In the genomic region with DNA sequence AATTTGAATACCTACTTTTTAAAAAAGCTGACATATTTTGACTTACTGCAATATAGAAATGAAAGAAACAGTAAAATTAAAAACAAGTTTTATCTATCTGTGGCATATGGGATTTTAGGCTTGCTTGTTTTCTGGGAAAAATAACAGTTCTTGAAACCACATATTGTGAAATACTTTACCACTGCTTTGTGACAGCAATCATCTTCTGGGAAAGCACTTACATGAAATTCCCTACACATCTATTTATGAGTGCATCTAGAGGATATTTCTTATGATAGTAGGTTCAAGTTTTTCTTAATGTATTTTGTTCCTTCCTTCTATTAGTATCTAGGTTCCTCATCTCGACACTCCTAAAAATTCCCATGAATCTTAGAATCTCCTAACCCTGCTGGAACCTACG, we compare ENCODE assay signal across 14 cellular contexts.
DNase-seq lines count a peak whose midpoint lies in the region; ATAC-seq, FAIRE-seq and TF ChIP-seq lines count a peak whose summit lies in the region.
"Had no signal": no experiment of that assay in that cellular context is flagged by ENCODE, and none has a peak within 500 bp of the region (broad histone marks: within the 10 kb centered on the region; RNA-seq: fewer than 3 reads in every experiment).

No MANE protein-coding gene starts in this region.

- TF ChIP-seq EP300 in K562 (IDR thresholded peaks at IDR 0.05; ENCODE audit: low read length): no peak

- TF ChIP-seq CTCF in K562 (IDR thresholded peaks at IDR 0.05 in 2 of 3, conservative IDR thresholded peaks at IDR 0.05 in 1 of 3; ENCODE audit: insufficient read depth in 2 of 3, low read depth in 1 of 3, low read length in 3 of 3) (no peak), osteocyte (IDR thresholded peaks at IDR 0.05) (no peak), smooth muscle cell (IDR thresholded peaks at IDR 0.05; ENCODE audit: borderline replicate concordance, insufficient read depth, poor library complexity, severe bottlenecking) (no peak)
- no peak for TF ChIP-seq CTCF in CD8-positive, alpha-beta T cell (IDR thresholded peaks at IDR 0.05)

- no peak for TF ChIP-seq RAD21 in K562 (CRISPR knock-in tag; conservative IDR thresholded peaks at IDR 0.05 in 1 of 2, IDR thresholded peaks at IDR 0.05 in 1 of 2)

- peaks cover 68% of the 10 kb centered on the region for H3K36me3 Mint-ChIP-seq in activated T-cell treated with anti-CD3 and anti-CD28 coated beads, Interleukin-2, amount 50 U/mL, for 24 hours (ENCODE audit: low read depth)
- peaks cover 28% of the 10 kb centered on the region for H3K36me3 Mint-ChIP-seq in osteocyte (ENCODE audit: unreplicated experiment)
- H3K36me3 Mint-ChIP-seq in CD8-positive, alpha-beta T cell: peaks cover 63% of the 10 kb centered on the region

- H3K9ac ChIP-seq in K562 (ENCODE audit: insufficient read depth in 1 of 2, low read depth in 2 of 2, low read length in 2 of 2) (no peak overlapping the region), smooth muscle cell (ENCODE audit: low read depth) (no peak overlapping the region)

- peaks cover 45% of the 10 kb centered on the region for H3K4me1 Mint-ChIP-seq in activated T-cell treated with anti-CD3 and anti-CD28 coated beads, Interleukin-2, amount 50 U/mL, for 24 hours (ENCODE audit: low read depth)
- H3K4me1 Mint-ChIP-seq in osteocyte (ENCODE audit: unreplicated experiment): peaks cover 19% of the 10 kb centered on the region
- peaks cover 26% of the 10 kb centered on the region for H3K4me1 Mint-ChIP-seq in CD8-positive, alpha-beta T cell (ENCODE audit: low read depth)
- H3K4me1 Mint-ChIP-seq: GM23338 had no signal

- POLR2A ChIA-PET in K562 (lab: Yijun Ruan, JAX): no interaction called here
- POLR2A ChIA-PET in CD8-positive, alpha-beta T cell (lab: Charles Lee): no interaction called here

- H4K20me1 ChIP-seq in K562 (replicated peaks; ENCODE audit: control insufficient read depth, insufficient read depth, low read length) (no peaks in the 10 kb centered on the region), smooth muscle cell (ENCODE audit: low read depth) (no peaks in the 10 kb centered on the region)

- intact Hi-C loops in K562 (cut with micrococcal nuclease) (no loop called here), posterior vena cava (cut with DNase I) (no loop called here)
- intact Hi-C loops in CD8-positive, alpha-beta T cell (cut with DNase I, micrococcal nuclease): no loop called here

- 54% methylated on average over 2 of the region's 2 CpGs for WGBS in K562 (ENCODE audit: insufficient coverage, low coverage, missing lambda C conversion rate)
- WGBS in smooth muscle cell (ENCODE audit: low lambda C conversion rate): 85% methylated on average over 2 of the region's 2 CpGs

- no peaks in the 10 kb centered on the region for H3K27me3 Mint-ChIP-seq in activated T-cell treated with anti-CD3 and anti-CD28 coated beads, Interleukin-2, amount 50 U/mL, for 24 hours
- H3K27me3 Mint-ChIP-seq in osteocyte (ENCODE audit: unreplicated experiment): no peaks in the 10 kb centered on the region
- H3K27me3 Mint-ChIP-seq in CD8-positive, alpha-beta T cell (ENCODE audit: low read depth): no peaks in the 10 kb centered on the region
- H3K27me3 Mint-ChIP-seq: IgD-negative memory B cell had no signal

- no peak for DNase-seq in activated T-cell treated with anti-CD3 and anti-CD28 coated beads, Interleukin-2, amount 50 U/mL, for 24 hours
- no peak for DNase-seq in activated T-cell treated with anti-CD3 and anti-CD28 coated beads, Interleukin-2, amount 50 U/mL, for 48 hours
- DNase-seq in M059J (ENCODE audit: low read depth): peak; percentile 18
- DNase-seq in K562 (ENCODE audit: extremely low read depth in 1 of 4, low spot score in 3 of 4): no peak
- DNase-seq in osteocyte (ENCODE audit: extremely low spot score, unreplicated experiment): no peak
- no peak for DNase-seq in CD8-positive, alpha-beta T cell
- no peak for DNase-seq in posterior vena cava (ENCODE audit: low spot score)
- DNase-seq in smooth muscle cell (lab: John Stamatoyannopoulos, UW; ENCODE audit: unreplicated experiment): no peak
- DNase-seq: body of pancreas, foreskin melanocyte, NCI-H1436 treated with DMSO at 0.1 percent for 48 hours had no signal

- TF ChIP-seq POLR2A in K562 (conservative IDR thresholded peaks at IDR 0.05): no peak

- H3K36me3 ChIP-seq in K562 (ENCODE audit: control insufficient read depth, insufficient read depth, low read length): peaks cover 95% of the 10 kb centered on the region
- H3K36me3 ChIP-seq in CD8-positive, alpha-beta T cell (ENCODE audit: insufficient read depth, low read length): no peaks in the 10 kb centered on the region
- H3K36me3 ChIP-seq in smooth muscle cell (ENCODE audit: low read depth): peaks cover 8% of the 10 kb centered on the region

- H3K9me1 ChIP-seq in K562 (ENCODE audit: control insufficient read depth, insufficient read depth, low read length): no peaks in the 10 kb centered on the region

- in situ Hi-C loops in K562 (cut with MboI): no loop called here

- H3K79me2 ChIP-seq in K562 (ENCODE audit: control insufficient read depth, insufficient read depth, low read length): peaks cover 71% of the 10 kb centered on the region
- H3K79me2 ChIP-seq in smooth muscle cell (ENCODE audit: low read depth): no peaks in the 10 kb centered on the region

- CTCF ChIA-PET in K562 (lab: Yijun Ruan, JAX; ENCODE audit: low intra/inter-chr PET ratio): interaction anchor here (0.7 kb wide), 1 partner anchor 58 kb away, joined by 3 read pairs; no protein-coding TSS in a partner anchor
- CTCF ChIA-PET in CD8-positive, alpha-beta T cell (lab: Charles Lee): interaction anchor here (0.7 kb wide), 1 partner anchor 172 kb away, joined by 4 read pairs; no protein-coding TSS in a partner anchor

- no TSS peak for BruUV-seq in K562 (replicated peaks; lab: Mats Ljungman, UMichigan)

- no peaks in the 10 kb centered on the region for H3F3A ChIP-seq in smooth muscle cell (ENCODE audit: low read depth)

- H3K4me2 ChIP-seq in K562 (ENCODE audit: insufficient read depth, low read length): no peak overlapping the region
- no peak overlapping the region for H3K4me2 ChIP-seq in smooth muscle cell
- H3K4me2 ChIP-seq: GM23338 had no signal

- ATAC-seq in K562: no peak
- ATAC-seq in CD8-positive, alpha-beta T cell: no peak
- ATAC-seq: body of pancreas, GM23338 had no signal

- no peak overlapping the region for H3K27ac ChIP-seq in K562 (ENCODE audit: extremely low read depth, low read depth, low read length)
- no peak overlapping the region for H3K27ac ChIP-seq in CD8-positive, alpha-beta T cell (ENCODE audit: low read depth, low read length)
- H3K27ac ChIP-seq in smooth muscle cell (ENCODE audit: low read depth): no peak overlapping the region
- H3K27ac ChIP-seq: body of pancreas had no signal

- peak overlapping the region; percentile 91 for H3K27ac Mint-ChIP-seq in activated T-cell treated with anti-CD3 and anti-CD28 coated beads, Interleukin-2, amount 50 U/mL, for 24 hours
- H3K27ac Mint-ChIP-seq in osteocyte (ENCODE audit: unreplicated experiment): peak overlapping the region; percentile 69
- no peak overlapping the region for H3K27ac Mint-ChIP-seq in CD8-positive, alpha-beta T cell
- H3K27ac Mint-ChIP-seq: GM23338 had no signal

- H3K9me3 ChIP-seq in K562 (replicated peaks; ENCODE audit: control insufficient read depth, insufficient read depth, low read depth, low read length) (no peaks in the 10 kb centered on the region), smooth muscle cell (replicated peaks; ENCODE audit: low read depth) (no peaks in the 10 kb centered on the region)
- H3K9me3 ChIP-seq in CD8-positive, alpha-beta T cell (ENCODE audit: low read length): no peaks in the 10 kb centered on the region
- H3K9me3 ChIP-seq: body of pancreas had no signal

- no peaks in the 10 kb centered on the region for H3K27me3 ChIP-seq in K562 (ENCODE audit: control insufficient read depth in 2 of 2, insufficient read depth in 2 of 2, low read length in 2 of 2)
- no peaks in the 10 kb centered on the region for H3K27me3 ChIP-seq in CD8-positive, alpha-beta T cell (ENCODE audit: insufficient read depth, low read length)
- H3K27me3 ChIP-seq in smooth muscle cell (ENCODE audit: low read depth): no peaks in the 10 kb centered on the region
- H3K27me3 ChIP-seq: body of pancreas had no signal

- H2AFZ ChIP-seq in K562 (ENCODE audit: low read depth, low read length) (no peak overlapping the region), smooth muscle cell (ENCODE audit: low read depth) (no peak overlapping the region)
- H2AFZ ChIP-seq: GM23338 had no signal

- H3K4me3 ChIP-seq in K562 (no peak overlapping the region), smooth muscle cell (no peak overlapping the region)
- no peak overlapping the region for H3K4me3 ChIP-seq in CD8-positive, alpha-beta T cell (ENCODE audit: low read depth, low read length)
- H3K4me3 ChIP-seq: body of pancreas, GM23338, skin epidermis had no signal

- H3K4me1 ChIP-seq in K562 (replicated peaks in 1 of 2; ENCODE audit: control insufficient read depth in 2 of 2, insufficient read depth in 2 of 2, low read length in 2 of 2) (peaks cover 0 to 8% of the 10 kb centered on the region in 2 experiments; a peak in 2 of 5 replicates), smooth muscle cell (ENCODE audit: low read depth) (no peaks in the 10 kb centered on the region)
- H3K4me1 ChIP-seq in CD8-positive, alpha-beta T cell (ENCODE audit: insufficient read depth, low read length): no peaks in the 10 kb centered on the region

- peak overlapping the region; percentile 34 for H3K4me3 Mint-ChIP-seq in activated T-cell treated with anti-CD3 and anti-CD28 coated beads, Interleukin-2, amount 50 U/mL, for 24 hours
- H3K4me3 Mint-ChIP-seq in osteocyte (ENCODE audit: unreplicated experiment): no peak overlapping the region
- no peak overlapping the region for H3K4me3 Mint-ChIP-seq in CD8-positive, alpha-beta T cell
- H3K4me3 Mint-ChIP-seq: GM23338, IgD-negative memory B cell had no signal

- peaks cover 3% of the 10 kb centered on the region for H3K9me3 Mint-ChIP-seq in activated T-cell treated with anti-CD3 and anti-CD28 coated beads, Interleukin-2, amount 50 U/mL, for 24 hours
- H3K9me3 Mint-ChIP-seq in osteocyte (ENCODE audit: unreplicated experiment): no peaks in the 10 kb centered on the region
- peaks cover 4% of the 10 kb centered on the region for H3K9me3 Mint-ChIP-seq in CD8-positive, alpha-beta T cell
- H3K9me3 Mint-ChIP-seq: IgD-negative memory B cell had no signal

- FAIRE-seq in K562 (lab: Jason Lieb, UNC): no peak

TF ChIP-seq in K562, 482 proteins besides CTCF, POLR2A, EP300 and RAD21 (continues in another document):
- TF ChIP-seq MEIS2 (IDR thresholded peaks at IDR 0.05; ENCODE audit: partially characterized antibody): peak; percentile 39
- TF ChIP-seq SOX6 (IDR thresholded peaks at IDR 0.05): peak; percentile 14; the same call in 1 of the 2 replicates
- TF ChIP-seq POLR2H (tag; IDR thresholded peaks at IDR 0.05; ENCODE audit: low read depth): 0 out of 2 replicates have a peak, but pooled peaks have one; percentile 12
- no peak for TF ChIP-seq ILF3 (IDR thresholded peaks at IDR 0.05; ENCODE audit: borderline replicate concordance)
- TF ChIP-seq ARID1B (IDR thresholded peaks at IDR 0.05): peak; percentile 54
- no peak for TF ChIP-seq CREB1 (IDR thresholded peaks at IDR 0.05)
- TF ChIP-seq CREB1 (CRISPR knock-in tag; IDR thresholded peaks at IDR 0.05): no peak
- TF ChIP-seq POLR2AphosphoS5 (IDR thresholded peaks at IDR 0.05; ENCODE audit: control insufficient read depth, insufficient read depth, low read depth, low read length): no peak
- TF ChIP-seq TAF9B (IDR thresholded peaks at IDR 0.05; ENCODE audit: partially characterized antibody): peak; percentile 32
